Comparison of ENCODE assay signal across 9 cellular contexts in the genomic region with DNA sequence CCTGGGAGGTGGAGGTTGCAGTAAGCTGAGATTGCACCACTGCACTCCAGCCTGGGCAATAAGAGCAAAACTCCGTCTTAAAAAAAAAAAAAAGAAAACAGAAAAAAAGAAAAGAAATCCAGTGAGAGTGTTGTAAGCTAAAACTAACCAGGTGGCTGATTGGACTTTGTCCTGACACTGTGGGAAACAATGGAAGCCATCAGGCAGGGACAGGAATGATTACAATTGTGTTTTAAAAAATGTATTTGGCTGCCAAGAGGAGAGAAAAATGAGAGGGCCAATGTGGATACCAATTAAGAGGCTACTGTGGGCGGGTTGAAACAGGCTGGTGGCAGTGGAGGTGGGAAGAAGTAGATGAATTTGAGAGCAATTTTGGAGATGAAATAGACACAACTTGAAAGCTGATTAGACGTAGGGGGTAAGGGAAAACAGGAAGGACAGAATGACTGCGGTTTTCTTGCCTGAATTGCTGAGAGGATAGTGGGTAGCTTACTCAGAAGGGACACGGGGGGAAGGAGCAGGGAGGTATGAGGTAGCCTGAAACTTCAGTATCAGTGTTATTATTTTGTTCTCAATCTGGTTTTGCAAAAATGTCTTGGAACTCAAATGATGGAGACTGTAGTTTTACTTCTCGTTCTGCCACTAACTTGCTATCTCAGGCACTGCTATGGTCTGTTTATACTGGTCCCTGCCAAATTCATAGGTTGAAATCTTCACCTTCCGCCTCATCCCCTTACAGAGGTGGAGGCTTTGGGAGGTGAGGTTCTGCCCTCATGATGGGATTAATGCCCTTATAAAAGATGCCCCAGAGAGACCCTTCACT. TPM values are rescaled to one million over a fixed set of nuclear protein-coding genes. Genes with fewer than 3 reads are reported as not detected.
DNase-seq lines count a peak whose midpoint lies in the region; ATAC-seq and TF ChIP-seq lines count a peak whose summit lies in the region.
"Had no signal": no experiment of that assay in that cellular context is flagged by ENCODE, and none has a peak within 500 bp of the region (broad histone marks: within the 10 kb centered on the region; RNA-seq: fewer than 3 reads in every experiment).

No MANE protein-coding gene starts in this region.

- TF ChIP-seq POLR2A in transverse colon (IDR thresholded peaks at IDR 0.05) = no peak

- no peaks in the 10 kb centered on the region for H4K20me1 ChIP-seq in OCI-LY7 (ENCODE audit: insufficient read depth, low read length)

- no peak for TF ChIP-seq CTCF in OCI-LY7 (conservative IDR thresholded peaks at IDR 0.05; ENCODE audit: low read length)
- no peak for TF ChIP-seq CTCF in transverse colon (IDR thresholded peaks at IDR 0.05)

- no peaks in the 10 kb centered on the region for H3K27me3 ChIP-seq in CD4-positive, alpha-beta memory T cell (ENCODE audit: insufficient read depth, low read length)
- H3K27me3 ChIP-seq in transverse colon (no peaks in the 10 kb centered on the region), MG63 (no peaks in the 10 kb centered on the region)
- H3K27me3 ChIP-seq: ovary had no signal

- H3K27ac Mint-ChIP-seq in CD4-positive, alpha-beta memory T cell = peak overlapping the region; percentile 65 to 96 (median 88)

- no peak overlapping the region for H3K4me3 ChIP-seq in CD4-positive, alpha-beta memory T cell (ENCODE audit: low read length in 2 of 2)
- H3K4me3 ChIP-seq in OCI-LY7 (ENCODE audit: low read depth, low read length, poor library complexity, severe bottlenecking) (no peak overlapping the region), transverse colon (no peak overlapping the region), MG63 (no peak overlapping the region)
- H3K4me3 ChIP-seq: ovary had no signal

- intact Hi-C loops in CD4-positive, alpha-beta memory T cell (cut with micrococcal nuclease) = loop anchor here (1.0 kb wide), 1 partner anchor 12 kb away; no protein-coding TSS in a partner anchor
- intact Hi-C loops in OCI-LY7 (cut with micrococcal nuclease; ENCODE audit: unreplicated experiment) = no loop called here
- intact Hi-C loops in transverse colon (cut with DNase I; ENCODE audit: low total_unique reads) = no loop called here

- CTCF ChIA-PET in CD4-positive, alpha-beta memory T cell (lab: Charles Lee; ENCODE audit: partially characterized antibody) = interaction anchor here (0.7 to 16.5 kb wide), 10 partner anchors 8 to 140 kb away, joined by 3 to 271 read pairs (median 6); no protein-coding TSS in a partner anchor
- CTCF ChIA-PET in OCI-LY7 (lab: Charles Lee; ENCODE audit: unreplicated experiment) = interaction anchor here (1.1 kb wide), 1 partner anchor 15 kb away, joined by 5 read pairs; no protein-coding TSS in a partner anchor

- peaks cover 41 to 79% (median 55%) of the 10 kb centered on the region in 4 donors for H3K4me1 Mint-ChIP-seq in CD4-positive, alpha-beta memory T cell

- H3K27ac ChIP-seq in CD4-positive, alpha-beta memory T cell (ENCODE audit: low read depth, low read length) = peak overlapping the region; percentile 27
- H3K27ac ChIP-seq in OCI-LY7 (ENCODE audit: low read depth, low read length, poor library complexity, severe bottlenecking) = no peak overlapping the region
- H3K27ac ChIP-seq in epithelial cell of prostate = peak overlapping the region; percentile 74
- no peak overlapping the region for H3K27ac ChIP-seq in transverse colon
- H3K27ac ChIP-seq: ovary had no signal

- no peaks in the 10 kb centered on the region for H3K9me2 ChIP-seq in OCI-LY7 (ENCODE audit: insufficient read depth, low read length)

- peak; percentile 36 to 69 (median 43) for DNase-seq in CD4-positive, alpha-beta memory T cell
- DNase-seq in OCI-LY7 (ENCODE audit: low spot score) (no peak), epithelial cell of prostate (ENCODE audit: low read depth, low spot score) (no peak), transverse colon (no peak), iPS-NIHi7 (ENCODE audit: extremely low spot score) (no peak), MG63 (no peak), epidermal melanocyte (ENCODE audit: insufficient read length, low spot score) (no peak)
- DNase-seq: ovary had no signal

- no TSS peak for BruUV-seq in OCI-LY7 (replicated peaks; lab: Mats Ljungman, UMichigan)

- H3K36me3 Mint-ChIP-seq in CD4-positive, alpha-beta memory T cell = no peaks in the 10 kb centered on the region

- peaks cover 47% of the 10 kb centered on the region for H3K4me1 ChIP-seq in CD4-positive, alpha-beta memory T cell (ENCODE audit: insufficient read depth, low read length)
- H3K4me1 ChIP-seq in OCI-LY7 (ENCODE audit: insufficient read depth, low read length, poor library complexity, severe bottlenecking) (peaks cover 21% of the 10 kb centered on the region), transverse colon (peaks cover 0 to 10% (median 0%) of the 10 kb centered on the region in 4 donors)

- H3K9me3 Mint-ChIP-seq in CD4-positive, alpha-beta memory T cell = peaks cover 0 to 3% (median 0%) of the 10 kb centered on the region in 8 donors

- in situ Hi-C loops in transverse colon (cut with MboI; ENCODE audit: low pct_ligation_motif_present in 1 of 4, low pct_unique_long_range_greater_than_20kb in 1 of 4, low sequenced_read_pairs in 3 of 4) = no loop called here

- POLR2A ChIA-PET in CD4-positive, alpha-beta memory T cell (lab: Charles Lee; ENCODE audit: partially characterized antibody) = interaction anchor here (0.9 to 5.0 kb wide), 13 partner anchors 10 to 95 kb away, joined by 3 to 57 read pairs (median 4); no protein-coding TSS in a partner anchor
- POLR2A ChIA-PET in OCI-LY7 (lab: Charles Lee) = interaction anchor here (0.6 to 1.8 kb wide), 9 partner anchors 9 to 356 kb away, joined by 3 to 5 read pairs (median 3); no protein-coding TSS in a partner anchor

- H3K4me3 Mint-ChIP-seq in CD4-positive, alpha-beta memory T cell = peak overlapping the region; percentile 7 to 81 (median 76)

- H3K79me2 ChIP-seq in OCI-LY7 (ENCODE audit: insufficient read depth, low read depth, low read length) = no peaks in the 10 kb centered on the region

- peak overlapping the region; percentile 80 for H2AFZ ChIP-seq in OCI-LY7 (ENCODE audit: low read length)

- no peaks in the 10 kb centered on the region for H3K9me3 ChIP-seq in CD4-positive, alpha-beta memory T cell (ENCODE audit: control insufficient read depth in 1 of 2, low read length in 2 of 2)
- no peaks in the 10 kb centered on the region for H3K9me3 ChIP-seq in OCI-LY7 (ENCODE audit: low read length)
- H3K9me3 ChIP-seq in transverse colon = no peaks in the 10 kb centered on the region
- H3K9me3 ChIP-seq in MG63 = no peaks in the 10 kb centered on the region
- H3K9me3 ChIP-seq: ovary had no signal

- no peaks in the 10 kb centered on the region for H3K27me3 Mint-ChIP-seq in CD4-positive, alpha-beta memory T cell

- WGBS in transverse colon (ENCODE audit: low coverage in 1 of 2), 2 donors = 38 to 44% methylated on average over 7 of the region's 7 CpGs

- H3K36me3 ChIP-seq in CD4-positive, alpha-beta memory T cell (ENCODE audit: insufficient read depth, low read length) = no peaks in the 10 kb centered on the region
- H3K36me3 ChIP-seq in OCI-LY7 (ENCODE audit: insufficient read depth, low read length) (no peaks in the 10 kb centered on the region), transverse colon (no peaks in the 10 kb centered on the region), MG63 (no peaks in the 10 kb centered on the region)
- H3K36me3 ChIP-seq: ovary had no signal

- peak overlapping the region; percentile 37; the same call in 1 of the 2 replicates for H3K4me2 ChIP-seq in OCI-LY7 (ENCODE audit: low read length)

- no peak for TF ChIP-seq EP300 in transverse colon (IDR thresholded peaks at IDR 0.05; ENCODE audit: low read depth)

- peak; percentile 72 for ATAC-seq in GM21723 (IDR thresholded peaks at IDR 0.05; ENCODE audit: unreplicated experiment)

RNA-seq across cellular contexts. Expression of a gene that starts 45.6 kb away (rescaled TPM):
- not detected for total RNA-seq in CD4-positive, alpha-beta memory T cell
- polyA plus RNA-seq in CD4-positive, alpha-beta memory T cell = not detected
- total RNA-seq in OCI-LY7 (2014; rRNA removed; shearing (Covaris generic)) = not detected in 2 replicates
- total RNA-seq in OCI-LY7 (2022) (not detected in 2 replicates), transverse colon (not detected)
- not detected in 2 replicates for total RNA-seq in MG63 (2014; rRNA removed; shearing (Covaris generic); ENCODE audit: low replicate concordance)
- polyA plus RNA-seq: ovary had no signal

Comparison
In these comparisons a context has a peak if more than half of its experiments do, and no peak if none do; other contexts are left out.
1. DNase-seq: peak in CD4-positive, alpha-beta memory T cell (5 of 5); none in OCI-LY7 (single experiment), epithelial cell of prostate (single experiment), transverse colon (single experiment), iPS-NIHi7 (single experiment), MG63 (single experiment) and epidermal melanocyte (single experiment).
2. H3K27ac ChIP-seq: peak in CD4-positive, alpha-beta memory T cell (single experiment) and epithelial cell of prostate (single experiment); none in OCI-LY7 (single experiment) and transverse colon (0 of 4).